Comparison of ENCODE assay signal across 16 cellular contexts in the genomic region with DNA sequence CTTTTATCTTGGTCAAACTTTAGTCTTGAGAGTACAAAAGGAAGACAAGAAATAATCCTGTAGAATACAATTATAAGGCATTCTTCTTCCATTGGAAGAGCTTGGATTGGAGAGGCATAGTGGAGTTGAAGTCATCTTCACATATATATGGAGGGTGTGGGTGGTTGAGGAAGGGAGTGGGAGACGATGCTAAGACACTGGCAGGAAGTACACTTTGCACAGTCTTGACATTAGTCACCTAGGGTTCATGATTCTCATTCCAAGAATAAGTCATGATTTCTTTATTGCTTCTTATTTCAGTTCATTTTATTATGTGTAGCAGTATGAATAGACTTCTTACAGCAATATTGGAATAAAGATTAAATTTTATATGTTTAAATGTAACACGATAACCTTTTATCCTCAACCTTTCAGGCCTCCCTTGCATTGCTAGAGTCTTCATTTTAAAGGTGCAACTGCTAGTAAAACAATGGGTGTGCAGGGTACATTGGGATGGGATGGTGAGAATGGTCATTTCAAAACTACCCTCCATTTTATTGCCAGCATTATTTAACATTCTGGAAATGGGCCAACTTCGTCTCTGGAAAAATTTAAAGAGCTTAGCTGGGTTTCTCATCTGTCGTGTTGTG. TPM values are rescaled to one million over a fixed set of nuclear protein-coding genes. Genes with fewer than 3 reads are reported as not detected.
DNase-seq lines count a peak whose midpoint lies in the region; ATAC-seq, FAIRE-seq and TF ChIP-seq lines count a peak whose summit lies in the region.
"Had no signal": no experiment of that assay in that cellular context is flagged by ENCODE, and none has a peak within 500 bp of the region (broad histone marks: within the 10 kb centered on the region; RNA-seq: fewer than 3 reads in every experiment).

No MANE protein-coding gene starts in this region.

- H3K9me3 ChIP-seq in psoas muscle, result no peaks in the 10 kb centered on the region
- H3K9me3 ChIP-seq: Peyer's patch, upper lobe of right lung had no signal

- H3K36me3 ChIP-seq in bronchial epithelial cell (ENCODE audit: control insufficient read depth, insufficient read depth, low read length), result no peaks in the 10 kb centered on the region
- no peaks in the 10 kb centered on the region for H3K36me3 ChIP-seq in psoas muscle (ENCODE audit: insufficient read depth in 1 of 2, low read depth in 1 of 2)
- H3K36me3 ChIP-seq: Peyer's patch, upper lobe of right lung had no signal

- intact Hi-C loops in psoas muscle (cut with DNase I), result no loop called here

- H3K4me3 Mint-ChIP-seq in stimulated activated effector memory CD8-positive, alpha-beta T cell treated with anti-CD3 and anti-CD28 coated beads, Interleukin-12 subunit alpha, Interleukin-12 subunit beta, amount 100 ng/mL, for 72 hours, result peak overlapping the region; percentile 36

- FAIRE-seq in bronchial epithelial cell (lab: Jason Lieb, UNC), result no peak

- ATAC-seq in activated naive CD4-positive, alpha-beta T cell treated with anti-CD3 and anti-CD28 coated beads, Interleukin-2, amount 50 U/mL, for 72 hours, result peak; percentile 85 to 89
- ATAC-seq in HG02870 (IDR thresholded peaks at IDR 0.05; ENCODE audit: unreplicated experiment) (peak; percentile 75), psoas muscle (no peak), GM18909 (IDR thresholded peaks at IDR 0.05; ENCODE audit: poor library complexity, unreplicated experiment) (no peak)
- ATAC-seq in stimulated activated effector memory CD8-positive, alpha-beta T cell treated with anti-CD3 and anti-CD28 coated beads, Interleukin-12 subunit alpha, Interleukin-12 subunit beta, amount 100 ng/mL, for 72 hours, result peak; percentile 96
- ATAC-seq: left ventricle myocardium superior, upper lobe of right lung had no signal

- no peaks in the 10 kb centered on the region for H3K9me3 Mint-ChIP-seq in activated naive CD4-positive, alpha-beta T cell treated with anti-CD3 and anti-CD28 coated beads, Interleukin-2, amount 50 U/mL, for 72 hours
- no peaks in the 10 kb centered on the region for H3K9me3 Mint-ChIP-seq in stimulated activated effector memory CD8-positive, alpha-beta T cell treated with anti-CD3 and anti-CD28 coated beads, Interleukin-12 subunit alpha, Interleukin-12 subunit beta, amount 100 ng/mL, for 72 hours

- H3K4me1 Mint-ChIP-seq in stimulated activated effector memory CD8-positive, alpha-beta T cell treated with anti-CD3 and anti-CD28 coated beads, Interleukin-12 subunit alpha, Interleukin-12 subunit beta, amount 100 ng/mL, for 72 hours, result peaks cover 26% of the 10 kb centered on the region

- no peak for TF ChIP-seq CTCF in bronchial epithelial cell (IDR thresholded peaks at IDR 0.05; ENCODE audit: insufficient read depth, low read length, severe bottlenecking)
- no peak for TF ChIP-seq CTCF in psoas muscle (IDR thresholded peaks at IDR 0.05)

- peak in 1 of 2 donors; percentile 25 for DNase-seq in activated naive CD4-positive, alpha-beta T cell treated with anti-CD3 and anti-CD28 coated beads, Interleukin-2, amount 50 U/mL, for 72 hours (ENCODE audit: low spot score in 2 of 2)
- no peak for DNase-seq in activated naive CD4-positive, alpha-beta T cell treated with anti-CD3 and anti-CD28 coated beads, Interleukin-2, amount 50 U/mL, for 16 hours
- DNase-seq in bronchial epithelial cell (ENCODE audit: low read depth) (peak; percentile 4), epidermal melanocyte (ENCODE audit: insufficient read length, low spot score) (no peak), psoas muscle (no peak)
- no peak for DNase-seq in stimulated activated effector memory CD8-positive, alpha-beta T cell treated with anti-CD3 and anti-CD28 coated beads, Interleukin-12 subunit alpha, Interleukin-12 subunit beta, amount 100 ng/mL, for 72 hours (ENCODE audit: low spot score in 2 of 2)
- DNase-seq: Calu3, left ventricle myocardium superior, NCI-H748 treated with DMSO at 0.1 percent for 48 hours, Peyer's patch, upper lobe of right lung had no signal

- peak overlapping the region; percentile 66 to 88 for H3K27ac Mint-ChIP-seq in activated naive CD4-positive, alpha-beta T cell treated with anti-CD3 and anti-CD28 coated beads, Interleukin-2, amount 50 U/mL, for 72 hours
- H3K27ac Mint-ChIP-seq in stimulated activated effector memory CD8-positive, alpha-beta T cell treated with anti-CD3 and anti-CD28 coated beads, Interleukin-12 subunit alpha, Interleukin-12 subunit beta, amount 100 ng/mL, for 72 hours, result peak overlapping the region; percentile 39

- no peaks in the 10 kb centered on the region for H3K4me1 ChIP-seq in psoas muscle
- H3K4me1 ChIP-seq: Peyer's patch, upper lobe of right lung had no signal

- H3K27me3 ChIP-seq in bronchial epithelial cell (ENCODE audit: control insufficient read depth, insufficient read depth, low read length), result no peaks in the 10 kb centered on the region
- no peaks in the 10 kb centered on the region for H3K27me3 ChIP-seq in psoas muscle (ENCODE audit: insufficient read depth in 3 of 3, low read length in 2 of 3)
- H3K27me3 ChIP-seq: Peyer's patch, upper lobe of right lung had no signal

- WGBS in psoas muscle, 3 donors, result 45 to 54% (median 53%) methylated on average over 4 of the region's 4 CpGs

- no peaks in the 10 kb centered on the region for H3K36me3 Mint-ChIP-seq in activated naive CD4-positive, alpha-beta T cell treated with anti-CD3 and anti-CD28 coated beads, Interleukin-2, amount 50 U/mL, for 72 hours
- peaks cover 5% of the 10 kb centered on the region for H3K36me3 Mint-ChIP-seq in stimulated activated effector memory CD8-positive, alpha-beta T cell treated with anti-CD3 and anti-CD28 coated beads, Interleukin-12 subunit alpha, Interleukin-12 subunit beta, amount 100 ng/mL, for 72 hours

- no peak overlapping the region for H3K4me3 ChIP-seq in bronchial epithelial cell (ENCODE audit: low read depth, low read length)
- no peak overlapping the region for H3K4me3 ChIP-seq in psoas muscle
- H3K4me3 ChIP-seq: Peyer's patch, upper lobe of right lung had no signal

- no peak overlapping the region for H3K27ac ChIP-seq in psoas muscle
- H3K27ac ChIP-seq: upper lobe of right lung had no signal

RNA-seq across cellular contexts. Expression of gene SLC26A3, which starts 12.3 kb away (rescaled TPM):
- not detected for total RNA-seq in activated naive CD4-positive, alpha-beta T cell treated with anti-CD3 and anti-CD28 coated beads, Interleukin-2, amount 50 U/mL, for 72 hours
- not detected in 2 replicates for total RNA-seq in bronchial epithelial cell
- total RNA-seq in psoas muscle, result under 1 TPM in 3 of 4 donors, not detected in 1; 0.10 to 0.29 (median 0.24) TPM
- under 1 TPM in 1 of 3 donors, not detected in 2; 0.12 TPM for polyA plus RNA-seq in psoas muscle
- total RNA-seq: Calu3, dermis microvascular lymphatic vessel endothelial cell, H4, left ventricle myocardium superior, pulmonary artery endothelial cell, upper lobe of right lung had no signal

Comparison
In these comparisons a context has a peak if more than half of its experiments do, and no peak if none do; other contexts are left out.
1. ATAC-seq: peak in activated naive CD4-positive, alpha-beta T cell treated with anti-CD3 and anti-CD28 coated beads, Interleukin-2, amount 50 U/mL, for 72 hours (2 of 2), HG02870 (single experiment) and stimulated activated effector memory CD8-positive, alpha-beta T cell treated with anti-CD3 and anti-CD28 coated beads, Interleukin-12 subunit alpha, Interleukin-12 subunit beta, amount 100 ng/mL, for 72 hours (single experiment); none in psoas muscle (0 of 4) and GM18909 (single experiment).